ENCODE assay signal across 1 cellular context in genomic region chr2:167406558-167406957, GRCh38.
TF ChIP-seq lines count a peak whose summit lies in the region.

No MANE protein-coding gene starts in this region.

TF ChIP-seq in WTC11, 78 proteins besides CTCF, POLR2A, EP300 and RAD21 (continued from another document):
- TF ChIP-seq USF2 (CRISPR knock-in tag; IDR thresholded peaks at IDR 0.05): 0 out of 2 replicates have a peak, but pooled peaks have one; percentile 24
- peak; percentile 65; the same call in 1 of the 2 replicates for TF ChIP-seq AR (CRISPR knock-in tag; IDR thresholded peaks at IDR 0.05)
- TF ChIP-seq ETV6 (CRISPR knock-in tag; IDR thresholded peaks at IDR 0.05): peak; percentile 77; the same call in 1 of the 2 replicates
- TF ChIP-seq CBFB (CRISPR knock-in tag; IDR thresholded peaks at IDR 0.05; ENCODE audit: low read depth): peak; percentile 78; the same call in 1 of the 2 replicates
- no peak for TF ChIP-seq ZNF121 (CRISPR knock-in tag; IDR thresholded peaks at IDR 0.05)
- peak; percentile 80; the same call in 1 of the 2 replicates for TF ChIP-seq ZBTB21 (CRISPR knock-in tag; IDR thresholded peaks at IDR 0.05; ENCODE audit: borderline replicate concordance)
TF ChIP-seq in WTC11: peak in this region for 15.
